In the genomic region with DNA sequence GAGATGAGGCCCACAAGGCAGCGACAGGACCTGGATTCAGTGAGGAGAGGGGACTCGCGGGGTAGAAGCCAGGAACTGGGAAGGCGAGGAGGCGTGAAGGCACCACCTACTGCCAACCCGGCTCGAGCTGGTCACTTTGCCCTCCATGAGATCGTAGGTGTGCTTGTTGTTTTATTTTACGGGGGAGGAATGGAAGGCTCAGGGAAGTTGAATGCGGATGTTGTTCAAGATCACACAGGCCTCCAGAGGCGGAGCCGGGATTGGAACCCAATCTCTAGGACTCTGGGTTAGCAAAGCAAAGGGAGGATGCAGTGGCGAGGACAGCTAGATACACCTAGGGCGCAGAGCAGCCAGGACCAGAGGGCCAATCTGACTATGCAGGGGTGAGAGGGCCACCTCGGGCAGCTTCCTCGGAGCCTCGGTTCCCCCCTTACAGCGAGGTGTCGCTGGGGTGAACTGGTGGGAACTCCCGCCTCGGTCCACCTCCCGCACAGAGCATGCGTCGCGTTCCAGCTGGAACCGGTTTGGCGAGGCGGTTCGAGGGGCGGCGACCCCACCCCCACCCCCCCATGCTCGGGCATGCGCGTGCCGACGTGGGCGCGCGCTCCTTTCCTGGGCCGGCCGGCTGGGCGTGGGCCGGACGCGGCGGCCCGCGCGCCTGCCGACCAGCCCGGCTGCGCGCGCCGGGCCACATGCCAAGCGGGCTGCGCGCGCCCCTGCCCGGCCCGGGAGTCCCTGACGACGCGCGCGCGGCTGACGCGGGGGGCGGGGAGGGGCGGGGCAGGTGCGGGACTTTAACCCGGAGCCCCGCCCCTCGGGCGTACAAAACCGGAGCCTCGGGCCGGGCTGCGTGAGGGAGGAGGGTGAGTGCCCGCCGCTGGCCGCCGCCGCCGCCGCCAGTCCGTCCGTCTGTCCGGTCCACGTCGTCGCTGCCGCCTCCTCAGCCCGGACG, we compare ENCODE assay signal across 1 cellular context.
TF ChIP-seq lines count a peak whose summit lies in the region.

No MANE protein-coding gene starts in this region.

TF ChIP-seq in WTC11, 78 proteins besides CTCF, POLR2A, EP300 and RAD21 (continued from another document and continues in another):
- TF ChIP-seq FOXP4 (CRISPR knock-in tag; IDR thresholded peaks at IDR 0.05) (peak; percentile 77; the same call in 1 of the 2 replicates), MLX (CRISPR knock-in tag; IDR thresholded peaks at IDR 0.05) (0 out of 2 replicates have a peak, but pooled peaks have one; percentile 7), CDX4 (CRISPR knock-in tag; IDR thresholded peaks at IDR 0.05; ENCODE audit: borderline replicate concordance) (no peak), AFF4 (CRISPR knock-in tag; IDR thresholded peaks at IDR 0.05; ENCODE audit: borderline replicate concordance) (no peak), ATF1 (CRISPR knock-in tag; IDR thresholded peaks at IDR 0.05) (peak; percentile 84; the same call in 1 of the 2 replicates), ZNF416 (CRISPR knock-in tag; IDR thresholded peaks at IDR 0.05) (no peak), ZNF396 (CRISPR knock-in tag; IDR thresholded peaks at IDR 0.05; ENCODE audit: borderline replicate concordance) (no peak), FOXJ3 (CRISPR knock-in tag; IDR thresholded peaks at IDR 0.05; ENCODE audit: borderline replicate concordance) (no peak), SMAD3 (CRISPR knock-in tag; IDR thresholded peaks at IDR 0.05; ENCODE audit: borderline replicate concordance) (no peak), CREM (CRISPR knock-in tag; IDR thresholded peaks at IDR 0.05) (peak; percentile 85), ZMAT4 (CRISPR knock-in tag; IDR thresholded peaks at IDR 0.05) (no peak), ZNF232 (CRISPR knock-in tag; IDR thresholded peaks at IDR 0.05) (no peak; the same call in 1 of the 2 replicates), ERG (CRISPR knock-in tag; IDR thresholded peaks at IDR 0.05) (no peak), TP53 (CRISPR knock-in tag; IDR thresholded peaks at IDR 0.05) (no peak), ZNF423 (CRISPR knock-in tag; IDR thresholded peaks at IDR 0.05) (no peak), USF2 (CRISPR knock-in tag; IDR thresholded peaks at IDR 0.05) (no peak), CREB1 (CRISPR knock-in tag; IDR thresholded peaks at IDR 0.05) (peak; percentile 36; the same call in 1 of the 2 replicates), ZNF219 (CRISPR knock-in tag; IDR thresholded peaks at IDR 0.05; ENCODE audit: borderline replicate concordance) (no peak), ETV6 (CRISPR knock-in tag; IDR thresholded peaks at IDR 0.05) (peak; percentile 78), MYBL2 (CRISPR knock-in tag; IDR thresholded peaks at IDR 0.05) (peak; percentile 86), SMAD4 (CRISPR knock-in tag; IDR thresholded peaks at IDR 0.05) (no peak), RELA (CRISPR knock-in tag; IDR thresholded peaks at IDR 0.05; ENCODE audit: borderline replicate concordance) (no peak), NR3C1 (CRISPR knock-in tag; conservative IDR thresholded peaks at IDR 0.05; ENCODE audit: low read depth) (0 out of 2 replicates have a peak, but pooled peaks have one; percentile 17), ZNF532 (CRISPR knock-in tag; IDR thresholded peaks at IDR 0.05; ENCODE audit: borderline replicate concordance) (no peak), RORB (CRISPR knock-in tag; IDR thresholded peaks at IDR 0.05) (no peak)
- TF ChIP-seq, protein P1, sequence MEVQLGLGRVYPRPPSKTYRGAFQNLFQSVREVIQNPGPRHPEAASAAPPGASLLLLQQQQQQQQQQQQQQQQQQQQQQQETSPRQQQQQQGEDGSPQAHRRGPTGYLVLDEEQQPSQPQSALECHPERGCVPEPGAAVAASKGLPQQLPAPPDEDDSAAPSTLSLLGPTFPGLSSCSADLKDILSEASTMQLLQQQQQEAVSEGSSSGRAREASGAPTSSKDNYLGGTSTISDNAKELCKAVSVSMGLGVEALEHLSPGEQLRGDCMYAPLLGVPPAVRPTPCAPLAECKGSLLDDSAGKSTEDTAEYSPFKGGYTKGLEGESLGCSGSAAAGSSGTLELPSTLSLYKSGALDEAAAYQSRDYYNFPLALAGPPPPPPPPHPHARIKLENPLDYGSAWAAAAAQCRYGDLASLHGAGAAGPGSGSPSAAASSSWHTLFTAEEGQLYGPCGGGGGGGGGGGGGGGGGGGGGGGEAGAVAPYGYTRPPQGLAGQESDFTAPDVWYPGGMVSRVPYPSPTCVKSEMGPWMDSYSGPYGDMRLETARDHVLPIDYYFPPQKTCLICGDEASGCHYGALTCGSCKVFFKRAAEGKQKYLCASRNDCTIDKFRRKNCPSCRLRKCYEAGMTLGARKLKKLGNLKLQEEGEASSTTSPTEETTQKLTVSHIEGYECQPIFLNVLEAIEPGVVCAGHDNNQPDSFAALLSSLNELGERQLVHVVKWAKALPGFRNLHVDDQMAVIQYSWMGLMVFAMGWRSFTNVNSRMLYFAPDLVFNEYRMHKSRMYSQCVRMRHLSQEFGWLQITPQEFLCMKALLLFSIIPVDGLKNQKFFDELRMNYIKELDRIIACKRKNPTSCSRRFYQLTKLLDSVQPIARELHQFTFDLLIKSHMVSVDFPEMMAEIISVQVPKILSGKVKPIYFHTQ (CRISPR knock-in tag; IDR thresholded peaks at IDR 0.05): no peak
- TF ChIP-seq, protein P2, sequence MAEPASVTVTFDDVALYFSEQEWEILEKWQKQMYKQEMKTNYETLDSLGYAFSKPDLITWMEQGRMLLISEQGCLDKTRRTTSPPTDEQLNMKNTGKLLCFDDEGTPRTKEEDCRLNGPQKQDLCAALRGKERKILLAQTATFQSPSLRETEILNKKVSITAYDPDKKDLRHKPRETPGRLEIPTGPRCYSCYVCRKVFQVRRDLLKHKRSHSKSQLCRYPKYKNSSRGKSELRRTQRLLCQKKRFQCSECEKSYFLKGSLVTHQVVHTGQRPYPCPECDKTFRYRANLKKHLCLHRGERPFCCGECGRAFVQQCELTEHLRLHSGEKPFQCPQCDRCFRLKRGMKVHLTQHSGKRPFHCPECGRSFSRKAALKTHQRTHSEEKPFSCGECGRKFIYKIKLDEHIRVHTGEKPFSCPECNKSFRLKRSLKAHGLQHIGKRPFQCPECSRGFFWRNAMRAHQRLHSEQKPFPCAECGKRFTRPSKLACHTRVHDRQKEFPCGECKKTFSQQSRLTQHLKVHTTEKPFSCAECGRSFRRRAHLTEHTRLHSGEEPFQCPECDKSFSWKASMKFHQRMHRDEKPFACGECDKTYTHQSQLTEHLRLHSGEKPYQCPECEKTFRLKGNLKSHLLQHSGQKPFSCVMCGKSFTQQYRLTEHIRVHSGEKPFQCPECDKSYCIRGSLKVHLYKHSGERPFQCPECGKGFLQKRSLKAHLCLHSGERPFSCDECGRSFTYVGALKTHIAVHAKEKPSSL (CRISPR knock-in tag; conservative IDR thresholded peaks at IDR 0.05): no peak
- TF ChIP-seq, protein P3, sequence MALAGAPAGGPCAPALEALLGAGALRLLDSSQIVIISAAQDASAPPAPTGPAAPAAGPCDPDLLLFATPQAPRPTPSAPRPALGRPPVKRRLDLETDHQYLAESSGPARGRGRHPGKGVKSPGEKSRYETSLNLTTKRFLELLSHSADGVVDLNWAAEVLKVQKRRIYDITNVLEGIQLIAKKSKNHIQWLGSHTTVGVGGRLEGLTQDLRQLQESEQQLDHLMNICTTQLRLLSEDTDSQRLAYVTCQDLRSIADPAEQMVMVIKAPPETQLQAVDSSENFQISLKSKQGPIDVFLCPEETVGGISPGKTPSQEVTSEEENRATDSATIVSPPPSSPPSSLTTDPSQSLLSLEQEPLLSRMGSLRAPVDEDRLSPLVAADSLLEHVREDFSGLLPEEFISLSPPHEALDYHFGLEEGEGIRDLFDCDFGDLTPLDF (CRISPR knock-in tag; IDR thresholded peaks at IDR 0.05): 0 out of 2 replicates have a peak, but pooled peaks have one; percentile 48
